In genomic region chr1:64962447-64962846, GRCh38 we compare ENCODE assay signal across 11 cellular contexts. TPM values are rescaled to one million over a fixed set of nuclear protein-coding genes. Genes with fewer than 3 reads are reported as not detected.
DNase-seq lines count a peak whose midpoint lies in the region; ATAC-seq and TF ChIP-seq lines count a peak whose summit lies in the region.
"Had no signal": no experiment of that assay in that cellular context is flagged by ENCODE, and none has a peak within 500 bp of the region (broad histone marks: within the 10 kb centered on the region; RNA-seq: fewer than 3 reads in every experiment).

No MANE protein-coding gene starts in this region.

- peaks cover 10% of the 10 kb centered on the region for H3K36me3 Mint-ChIP-seq in activated CD8-positive, alpha-beta T cell treated with anti-CD3 and anti-CD28 coated beads for 36 hours (ENCODE audit: low read depth)

- H3K4me1 Mint-ChIP-seq in activated CD8-positive, alpha-beta T cell treated with anti-CD3 and anti-CD28 coated beads for 36 hours (ENCODE audit: low read depth) = peaks cover 71% of the 10 kb centered on the region

- no peak overlapping the region; a peak in 1 of 20 replicates for H3K4me3 ChIP-seq in BLaER1 treated with 17β-estradiol and CSF1 and Interleukin-3, amounts not matched to agents 10 nM and 100 nM
- H3K4me3 ChIP-seq in neuronal stem cell (ENCODE audit: low read length in 2 of 2) = no peak overlapping the region

- H2BK12ac ChIP-seq in neuronal stem cell (ENCODE audit: low read length) = no peak overlapping the region

- no peak overlapping the region for H2BK5ac ChIP-seq in neuronal stem cell (ENCODE audit: low read length)

- peak; percentile 35 for ATAC-seq in GM21717 (IDR thresholded peaks at IDR 0.05; ENCODE audit: unreplicated experiment)
- no peak for ATAC-seq in activated CD8-positive, alpha-beta T cell treated with anti-CD3 and anti-CD28 coated beads for 36 hours
- no peak for ATAC-seq in HG03521 (IDR thresholded peaks at IDR 0.05; ENCODE audit: unreplicated experiment)
- ATAC-seq in HG02970 (IDR thresholded peaks at IDR 0.05; ENCODE audit: low FRiP score, unreplicated experiment) = no peak

- CTCF ChIA-PET in activated CD8-positive, alpha-beta T cell treated with anti-CD3 and anti-CD28 coated beads for 36 hours (lab: Charles Lee) = interaction anchor here (0.8 to 1.8 kb wide), 6 partner anchors 39 to 113 kb away, joined by 3 to 7 read pairs (median 4); no protein-coding TSS in a partner anchor

- peaks cover 63 to 83% (median 72%) of the 10 kb centered on the region in 10 experiments for H3K4me1 ChIP-seq in BLaER1 treated with 17β-estradiol and CSF1 and Interleukin-3, amounts not matched to agents 10 nM and 100 nM
- H3K4me1 ChIP-seq in neuronal stem cell (ENCODE audit: control insufficient read depth in 2 of 2, insufficient read depth in 1 of 2, low read depth in 1 of 2, low read length in 2 of 2) = peaks cover 5 to 6% of the 10 kb centered on the region in 2 donors

- no peak overlapping the region for H2BK15ac ChIP-seq in neuronal stem cell (ENCODE audit: low read length)

- H3K23ac ChIP-seq in neuronal stem cell (ENCODE audit: low read depth, low read length, poor library complexity) = no peak overlapping the region

- peak overlapping the region in 6 of 11 experiments; percentile 4 to 40 (median 22); a peak in 6 of 22 replicates for H3K9ac ChIP-seq in BLaER1 treated with 17β-estradiol and CSF1 and Interleukin-3, amounts not matched to agents 10 nM and 100 nM
- H3K9ac ChIP-seq in neuronal stem cell (ENCODE audit: low read depth, low read length, poor library complexity) = no peak overlapping the region

- POLR2A ChIA-PET in activated CD8-positive, alpha-beta T cell treated with anti-CD3 and anti-CD28 coated beads for 36 hours (lab: Charles Lee) = interaction anchor here (0.7 to 3.3 kb wide), 10 partner anchors 13 to 1381 kb away, joined by 3 to 14 read pairs (median 4); no protein-coding TSS in a partner anchor

- no peaks in the 10 kb centered on the region for H3K9me3 ChIP-seq in BLaER1 treated with 17β-estradiol and CSF1 and Interleukin-3, amounts not matched to agents 10 nM and 100 nM (replicated peaks in 1 of 11)
- no peaks in the 10 kb centered on the region for H3K9me3 ChIP-seq in neuronal stem cell (replicated peaks in 1 of 2; ENCODE audit: control insufficient read depth in 2 of 2, insufficient read depth in 1 of 2, low read depth in 1 of 2, low read length in 2 of 2)

- no peak overlapping the region for H2BK120ac ChIP-seq in neuronal stem cell (ENCODE audit: low read depth, low read length)

- 0 out of 22 replicates have a peak, but pooled peaks cover 0 to 4% (median 0%) of the 10 kb centered on the region in 11 experiments for H3K36me3 ChIP-seq in BLaER1 treated with 17β-estradiol and CSF1 and Interleukin-3, amounts not matched to agents 10 nM and 100 nM
- no peaks in the 10 kb centered on the region for H3K36me3 ChIP-seq in neuronal stem cell (replicated peaks in 1 of 2; ENCODE audit: control insufficient read depth in 2 of 2, insufficient read depth in 2 of 2, low read length in 2 of 2)

- WGBS in neuronal stem cell (ENCODE audit: extremely low coverage in 2 of 2, insufficient read length in 2 of 2, insufficient replicate concordance in 1 of 2), 2 donors = no CpG with 5 or more reads among the region's 8 CpGs

- no peak overlapping the region for H3K4ac ChIP-seq in neuronal stem cell (ENCODE audit: low read length)

- peaks cover 40 to 87% (median 76%) of the 10 kb centered on the region in 11 experiments; a peak in 21 of 22 replicates for H4K20me1 ChIP-seq in BLaER1 treated with 17β-estradiol and CSF1 and Interleukin-3, amounts not matched to agents 10 nM and 100 nM

- H3K27me3 ChIP-seq in BLaER1 treated with 17β-estradiol and CSF1 and Interleukin-3, amounts not matched to agents 10 nM and 100 nM = no peaks in the 10 kb centered on the region
- peaks cover 0 to 14% (median 0%) of the 10 kb centered on the region in 3 experiments for H3K27me3 ChIP-seq in neuronal stem cell (ENCODE audit: control insufficient read depth in 3 of 3, insufficient read depth in 3 of 3, low read depth in 1 of 3, low read length in 3 of 3)

- intact Hi-C loops in activated CD8-positive, alpha-beta T cell treated with anti-CD3 and anti-CD28 coated beads for 36 hours (cut with micrococcal nuclease) = loop anchor here (5.0 kb wide), 1 partner anchor 85 kb away; no protein-coding TSS in a partner anchor
- intact Hi-C loops in cardiac septum (cut with DNase I) = no loop called here

- no peaks in the 10 kb centered on the region for H3K79me1 ChIP-seq in neuronal stem cell (ENCODE audit: low read depth, low read length)

- no peak overlapping the region for H2AK5ac ChIP-seq in neuronal stem cell (ENCODE audit: low read depth, low read length)

- H3K27me3 Mint-ChIP-seq in activated CD8-positive, alpha-beta T cell treated with anti-CD3 and anti-CD28 coated beads for 36 hours = no peaks in the 10 kb centered on the region

- peak; percentile 58 for DNase-seq in activated CD8-positive, alpha-beta T cell treated with anti-CD3 and anti-CD28 coated beads for 36 hours
- DNase-seq in kidney tubule cell (ENCODE audit: low spot score) (peak; percentile 77), cardiac septum (ENCODE audit: low spot score) (no peak), neuronal stem cell (ENCODE audit: low spot score) (no peak)
- DNase-seq: Calu3, NCI-H2171, T1000 had no signal

- H3K4me2 ChIP-seq in BLaER1 treated with 17β-estradiol and CSF1 and Interleukin-3, amounts not matched to agents 10 nM and 100 nM = peak overlapping the region; percentile 73 to 99 (median 93)
- no peak overlapping the region for H3K4me2 ChIP-seq in neuronal stem cell (ENCODE audit: insufficient read depth, low read length, poor library complexity, severe bottlenecking)

- no peak overlapping the region for H3K14ac ChIP-seq in neuronal stem cell (ENCODE audit: low read length)

- no peak overlapping the region for H2AFZ ChIP-seq in neuronal stem cell (ENCODE audit: low read length)

- TF ChIP-seq CTCF in activated CD8-positive, alpha-beta T cell treated with anti-CD3 and anti-CD28 coated beads for 36 hours (IDR thresholded peaks at IDR 0.05) = no peak

- H4K8ac ChIP-seq in neuronal stem cell (ENCODE audit: low read depth, low read length) = no peak overlapping the region

- peak overlapping the region in 9 of 11 experiments; percentile 3 to 55 (median 42); a peak in 14 of 22 replicates for H3K27ac ChIP-seq in BLaER1 treated with 17β-estradiol and CSF1 and Interleukin-3, amounts not matched to agents 10 nM and 100 nM
- no peak overlapping the region for H3K27ac ChIP-seq in neuronal stem cell (replicated peaks; ENCODE audit: low read length)

- peak overlapping the region; percentile 43 for H3K4me3 Mint-ChIP-seq in activated CD8-positive, alpha-beta T cell treated with anti-CD3 and anti-CD28 coated beads for 36 hours

- no peak overlapping the region for H3K18ac ChIP-seq in neuronal stem cell (ENCODE audit: low read length)

- no peaks in the 10 kb centered on the region for H3K9me3 Mint-ChIP-seq in activated CD8-positive, alpha-beta T cell treated with anti-CD3 and anti-CD28 coated beads for 36 hours

- peak overlapping the region; percentile 94 for H3K27ac Mint-ChIP-seq in activated CD8-positive, alpha-beta T cell treated with anti-CD3 and anti-CD28 coated beads for 36 hours

- H4K91ac ChIP-seq in neuronal stem cell (ENCODE audit: low read depth, low read length, poor library complexity) = no peak overlapping the region

RNA-seq across cellular contexts. Expression of gene JAK1, which starts 3.9 kb away (rescaled TPM):
- total RNA-seq in activated CD8-positive, alpha-beta T cell treated with anti-CD3 and anti-CD28 coated beads for 36 hours = 100 to 1,000 TPM in 1 of 2 experiments, 10 to 100 TPM in 1; 96.3 to 108 TPM
- total RNA-seq in cardiac septum = 76.4 TPM
- 2.8 TPM for polyA plus RNA-seq in neuronal stem cell (2013, experiment 1 of 2)
- polyA plus RNA-seq in neuronal stem cell (2013, experiment 2 of 2) = 2.6 TPM

Comparison
In these comparisons a context has a peak if more than half of its experiments do, and no peak if none do; other contexts are left out.
1. DNase-seq: peak in activated CD8-positive, alpha-beta T cell treated with anti-CD3 and anti-CD28 coated beads for 36 hours (single experiment) and kidney tubule cell (single experiment); none in cardiac septum (single experiment) and neuronal stem cell (single experiment).